24 cellular contexts compared by ENCODE assay signal in the genomic region with DNA sequence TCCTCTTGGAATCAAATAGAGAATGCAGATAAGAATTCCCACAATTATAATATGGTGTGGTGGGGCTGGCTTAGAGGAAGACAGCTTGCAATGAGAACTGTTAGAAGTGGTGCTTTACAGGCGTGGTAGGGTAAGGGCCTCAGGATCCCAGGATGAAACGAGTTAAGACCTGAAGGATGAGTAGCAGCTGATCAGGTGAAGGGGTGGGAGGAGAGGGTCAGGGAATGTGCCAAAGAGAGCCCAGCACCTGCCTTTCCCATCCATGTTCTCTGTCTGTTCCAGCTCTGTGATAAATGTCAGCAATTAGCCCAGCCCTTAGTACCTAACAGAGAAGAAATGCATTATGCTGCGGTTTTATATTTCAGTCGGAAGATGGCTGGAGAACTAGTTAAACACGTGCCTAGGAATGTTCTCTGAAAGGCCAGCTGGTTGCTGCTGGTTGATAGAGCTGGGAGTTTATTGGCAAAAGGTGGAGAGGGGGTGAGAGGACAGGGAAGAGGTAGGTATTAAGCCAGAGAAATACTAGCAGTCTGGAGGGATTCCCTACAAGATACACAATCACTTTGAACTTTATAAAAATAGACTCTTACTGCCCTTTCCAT.
DNase-seq lines count a peak whose midpoint lies in the region; ATAC-seq and TF ChIP-seq lines count a peak whose summit lies in the region.
"Had no signal": no experiment of that assay in that cellular context is flagged by ENCODE, and none has a peak within 500 bp of the region (broad histone marks: within the 10 kb centered on the region; RNA-seq: fewer than 3 reads in every experiment).

No MANE protein-coding gene starts in this region.

- no peaks in the 10 kb centered on the region for H3K9me3 Mint-ChIP-seq in T-cell
- H3K9me3 Mint-ChIP-seq: activated CD8-positive, alpha-beta T cell treated with anti-CD3 and anti-CD28 coated beads for 36 hours; CD8-positive, alpha-beta T cell had no signal

- whole genome bisulfite sequencing in adrenal gland, 4 donors, result 60 to 66% (median 62%) methylated on average over 5 of the region's 5 CpGs

- H3K36me3 ChIP-seq in gastrocnemius medialis, result no peaks in the 10 kb centered on the region
- no peaks in the 10 kb centered on the region for H3K36me3 ChIP-seq in adrenal gland (replicated peaks in 1 of 2)
- H3K36me3 ChIP-seq: SJCRH30, spleen had no signal

- CTCF ChIA-PET in T-cell (lab: Charles Lee), result interaction anchor here in 1 of 2 donors (0.6 kb wide), 1 partner anchor 41 kb away, joined by 7 read pairs; no protein-coding TSS in a partner anchor

- no peak overlapping the region for H3K27ac Mint-ChIP-seq in T-cell
- H3K27ac Mint-ChIP-seq: activated CD8-positive, alpha-beta T cell treated with anti-CD3 and anti-CD28 coated beads for 36 hours; CD8-positive, alpha-beta T cell had no signal

- H3K27me3 Mint-ChIP-seq in T-cell, result peaks cover 1 to 4% of the 10 kb centered on the region in 2 donors
- H3K27me3 Mint-ChIP-seq: activated CD8-positive, alpha-beta T cell treated with anti-CD3 and anti-CD28 coated beads for 36 hours had no signal

- H3K27ac ChIP-seq in gastrocnemius medialis, result peak overlapping the region; percentile 50 to 70 (median 63)
- H3K27ac ChIP-seq in adrenal gland, result no peak overlapping the region
- H3K27ac ChIP-seq: 22Rv1, PC-9, SJCRH30, spleen had no signal

- no peak overlapping the region for H3K4me3 Mint-ChIP-seq in T-cell
- H3K4me3 Mint-ChIP-seq: activated CD8-positive, alpha-beta T cell treated with anti-CD3 and anti-CD28 coated beads for 36 hours; CD8-positive, alpha-beta T cell had no signal

- DNase-seq in NCI-H1417 (lab: John Stamatoyannopoulos, UW) (peak; percentile 7 to 65 (median 60)), NCI-H1417 treated with DMSO at 0.1 percent for 48 hours (lab: John Stamatoyannopoulos, UW) (no peak), NCI-H2107 (lab: John Stamatoyannopoulos, UW) (peak; percentile 54), NCI-H748 treated with DMSO at 0.1 percent for 48 hours (lab: John Stamatoyannopoulos, UW) (peak; percentile 38), gastrocnemius medialis (peak; percentile 25 to 32), adrenal gland (no peak), T-cell (no peak)
- no peak for DNase-seq in activated CD8-positive, alpha-beta memory T cell treated with anti-CD3 and anti-CD28 coated beads, Interleukin-2, amount 50 U/mL, for 48 hours
- DNase-seq: activated CD8-positive, alpha-beta T cell treated with anti-CD3 and anti-CD28 coated beads for 36 hours; activated naive CD4-positive, alpha-beta T cell; activated T-cell treated with anti-CD3 and anti-CD28 coated beads, Interleukin-2, amount 50 U/mL, for 1 hour; CD8-positive, alpha-beta T cell; central memory CD4-positive, alpha-beta T cell; hippocampal formation; KG1; mammary epithelial cell; MV-4-11; NCI-H82; nucleus accumbens; PC-9; spleen; T-helper 2 cell had no signal

- intact Hi-C loops in gastrocnemius medialis (cut with DNase I; ENCODE audit: low total_unique reads) (no loop called here), adrenal gland (cut with DNase I) (no loop called here)

- peaks cover 16 to 30% of the 10 kb centered on the region in 2 donors for H3K4me1 ChIP-seq in gastrocnemius medialis
- no peaks in the 10 kb centered on the region for H3K4me1 ChIP-seq in adrenal gland (replicated peaks in 1 of 2)
- H3K4me1 ChIP-seq: spleen had no signal

- H3K9me3 ChIP-seq in gastrocnemius medialis (no peaks in the 10 kb centered on the region), adrenal gland (replicated peaks in 1 of 3) (no peaks in the 10 kb centered on the region)
- H3K9me3 ChIP-seq: SJCRH30, spleen had no signal

- TF ChIP-seq POLR2A in gastrocnemius medialis (IDR thresholded peaks at IDR 0.05) (no peak), adrenal gland (IDR thresholded peaks at IDR 0.05) (no peak)

- ATAC-seq in gastrocnemius medialis (peak; percentile 88 to 90), T-cell (replicated peaks in 1 of 4) (no peak)
- ATAC-seq: activated CD8-positive, alpha-beta T cell treated with anti-CD3 and anti-CD28 coated beads for 36 hours; CD8-positive, alpha-beta T cell had no signal

- H3K27me3 ChIP-seq in gastrocnemius medialis (no peaks in the 10 kb centered on the region), adrenal gland (no peaks in the 10 kb centered on the region)
- H3K27me3 ChIP-seq: SJCRH30, spleen had no signal

- H3K4me3 ChIP-seq in gastrocnemius medialis, result no peak overlapping the region
- H3K4me3 ChIP-seq in adrenal gland, result no peak overlapping the region
- H3K4me3 ChIP-seq: PC-9, SJCRH30, spleen had no signal

- TF ChIP-seq CTCF in gastrocnemius medialis (IDR thresholded peaks at IDR 0.05 in 4 of 5, conservative IDR thresholded peaks at IDR 0.05 in 1 of 5) (no peak), adrenal gland (IDR thresholded peaks at IDR 0.05) (no peak)

- no peaks in the 10 kb centered on the region for H3K4me1 Mint-ChIP-seq in T-cell

- POLR2A ChIA-PET in T-cell (lab: Charles Lee), result no interaction called here

- H3K36me3 Mint-ChIP-seq in T-cell, result no peaks in the 10 kb centered on the region
- H3K36me3 Mint-ChIP-seq: CD8-positive, alpha-beta T cell had no signal

- in situ Hi-C loops in gastrocnemius medialis (cut with MboI; ENCODE audit: low sequenced_read_pairs in 4 of 4), result no loop called here

Comparison
In these comparisons a context has a peak if more than half of its experiments do, and no peak if none do; other contexts are left out.
1. DNase-seq: peak in NCI-H1417 (3 of 3), NCI-H2107 (single experiment), NCI-H748 treated with DMSO at 0.1 percent for 48 hours (single experiment) and gastrocnemius medialis (2 of 2); none in NCI-H1417 treated with DMSO at 0.1 percent for 48 hours (single experiment), adrenal gland (0 of 7), T-cell (0 of 34) and activated CD8-positive, alpha-beta memory T cell treated with anti-CD3 and anti-CD28 coated beads, Interleukin-2, amount 50 U/mL, for 48 hours (single experiment).
2. ATAC-seq: peak in gastrocnemius medialis (2 of 2); none in T-cell (0 of 4).
3. H3K27ac ChIP-seq: peak in gastrocnemius medialis (4 of 4); none in adrenal gland (0 of 5).